ENCODE assay signal across 13 cellular contexts in the genomic region with DNA sequence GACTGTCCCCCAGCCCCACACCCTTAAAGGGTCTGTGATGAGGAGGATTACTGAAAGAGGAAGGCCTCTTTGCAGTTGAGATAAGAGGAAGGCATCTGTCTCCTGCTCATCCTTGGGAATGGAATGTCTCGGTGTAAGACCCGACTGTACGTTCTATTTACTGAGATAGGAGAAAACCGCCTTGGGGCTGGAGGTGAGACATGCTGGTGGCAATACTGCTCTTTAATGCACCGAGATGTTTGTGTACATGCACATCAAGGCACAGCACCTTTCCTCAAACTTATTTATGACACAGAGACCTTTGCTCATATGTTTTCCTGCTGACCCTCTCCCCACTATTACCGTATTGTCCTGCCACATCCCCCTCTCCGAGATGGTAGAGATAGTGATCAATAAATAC. TPM values are rescaled to one million over a fixed set of nuclear protein-coding genes. Genes with fewer than 3 reads are reported as not detected.
"Had no signal": no experiment of that assay in that cellular context is flagged by ENCODE, and none has a peak within 500 bp of the region (broad histone marks: within the 10 kb centered on the region; RNA-seq: fewer than 3 reads in every experiment).

No MANE protein-coding gene starts in this region.

RNA-seq across cellular contexts. Expression of gene CFAP126, which starts 45.4 kb away (rescaled TPM):
- total RNA-seq: activated B cell treated with CpG ODN at 0.5 μM for 24 hours; activated CD4-positive, alpha-beta memory T cell treated with anti-CD3 and anti-CD28 coated beads, Interleukin-2, amount 10 ng/mL, durations not matched to agents 7 days and 5 days; activated CD4-positive, alpha-beta T cell treated with anti-CD3 and anti-CD28 coated beads for 36 hours; activated CD4-positive, alpha-beta T cell treated with anti-CD3 and anti-CD28 coated beads, Interleukin-2, amount 10 ng/mL, durations not matched to agents 24 days and 14 days; activated CD4-positive, alpha-beta T cell treated with anti-CD3 and anti-CD28 coated beads, Interleukin-2, amount 10 ng/mL, durations not matched to agents 7 days and 5 days; activated CD8-positive, alpha-beta memory T cell treated with anti-CD3 and anti-CD28 coated beads for 36 hours; activated CD8-positive, alpha-beta T cell treated with anti-CD3 and anti-CD28 coated beads for 36 hours; activated CD8-positive, alpha-beta T cell treated with anti-CD3 and anti-CD28 coated beads, Interleukin-2, amount 10 ng/mL, durations not matched to agents 7 days and 5 days; T-cell; T-helper 1 cell treated with Interleukin-12 subunit alpha and Interleukin-12 subunit beta and Interleukin-4 antibody, amounts not matched to agents 30 ng/mL and 1 ng/mL, for 36 hours; T-helper 17 cell; T-helper 2 cell treated with Interferon-gamma antibody and Interleukin-4, amounts not matched to agents 100 ng/mL and 5 ng/mL, for 36 hours; WTC11 had no signal
